ENCODE assay signal across 21 cellular contexts in the genomic region with DNA sequence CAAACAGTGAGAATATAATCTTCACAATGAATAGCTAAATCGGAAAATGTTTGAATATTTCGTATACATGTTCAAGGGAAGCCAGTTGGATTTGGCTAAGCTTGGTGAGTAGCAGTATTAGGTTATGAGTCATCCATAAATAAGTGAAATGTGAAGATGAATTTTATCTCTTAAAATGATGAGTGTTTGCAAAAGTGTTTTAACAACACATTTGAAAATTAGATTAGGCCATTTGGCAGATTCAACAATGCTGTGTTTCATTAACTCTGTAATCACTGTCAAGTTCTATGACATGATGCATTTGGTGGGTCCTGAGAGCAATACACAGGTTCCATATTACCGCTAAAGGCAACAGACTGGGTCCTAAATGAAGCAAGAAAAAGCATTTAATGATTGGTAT.
DNase-seq lines count a peak whose midpoint lies in the region; FAIRE-seq and TF ChIP-seq lines count a peak whose summit lies in the region.
"Had no signal": no experiment of that assay in that cellular context is flagged by ENCODE, and none has a peak within 500 bp of the region (broad histone marks: within the 10 kb centered on the region; RNA-seq: fewer than 3 reads in every experiment).

No MANE protein-coding gene starts in this region.

- H3K4me2 ChIP-seq in keratinocyte (ENCODE audit: control insufficient read depth, extremely low read depth, insufficient read depth, low read depth, low read length) = no peak overlapping the region
- H3K4me2 ChIP-seq: BLaER1, GM23338, KMS-11, PC-9 had no signal

- no peaks in the 10 kb centered on the region for H3K9me1 ChIP-seq in keratinocyte (ENCODE audit: control insufficient read depth, extremely low read depth, insufficient read depth, low read length)

- no peaks in the 10 kb centered on the region for H3K79me2 ChIP-seq in keratinocyte (ENCODE audit: control insufficient read depth, insufficient read depth, low read length)

- H3K4me1 ChIP-seq in keratinocyte (ENCODE audit: control insufficient read depth, extremely low read depth, insufficient read depth, low read length) = no peaks in the 10 kb centered on the region
- H3K4me1 ChIP-seq: BLaER1, Caco-2 had no signal

- TF ChIP-seq CTCF in D721Med (IDR thresholded peaks at IDR 0.05; ENCODE audit: insufficient read depth, missing control alignments) = no peak
- TF ChIP-seq CTCF in keratinocyte (optimal IDR thresholded peaks at IDR 0.05 in 1 of 3, IDR thresholded peaks at IDR 0.05 in 1 of 3, conservative IDR thresholded peaks at IDR 0.05 in 1 of 3; ENCODE audit: extremely low read depth in 1 of 3, insufficient read depth in 2 of 3, low read length in 3 of 3) = no peak

- H3K9ac ChIP-seq in keratinocyte (ENCODE audit: control insufficient read depth, extremely low read depth, insufficient read depth, low read length) = no peak overlapping the region
- H3K9ac ChIP-seq: BLaER1, KMS-11 had no signal

- no peaks in the 10 kb centered on the region for H3K27me3 ChIP-seq in keratinocyte (ENCODE audit: control insufficient read depth, extremely low read depth, insufficient read depth, low read length)

- dilution Hi-C loops in keratinocyte (cut with MboI; ENCODE audit: extremely low pct_ligation_motif_present, low sequenced_read_pairs) = no loop called here

- no peak overlapping the region for H3K27ac ChIP-seq in keratinocyte (ENCODE audit: control insufficient read depth, insufficient read depth, low read length)
- H3K27ac ChIP-seq: BLaER1, HL-60, KMS-11, PC-9 had no signal

- no peak overlapping the region for H3K4me3 ChIP-seq in keratinocyte (ENCODE audit: control insufficient read depth in 2 of 3, extremely low read depth in 1 of 3, insufficient read depth in 2 of 3, low read depth in 1 of 3, low read length in 3 of 3)
- H3K4me3 ChIP-seq: BLaER1, GM23338, PC-9 had no signal

- in situ Hi-C loops in G401 (cut with HindIII; ENCODE audit: low sequenced_read_pairs) = no loop called here

- H2AFZ ChIP-seq in keratinocyte (ENCODE audit: control insufficient read depth, low read length) = no peak overlapping the region
- H2AFZ ChIP-seq: GM23338, PC-9 had no signal

- H3K36me3 ChIP-seq in keratinocyte (ENCODE audit: control insufficient read depth in 2 of 2, extremely low read depth in 1 of 2, insufficient read depth in 2 of 2, low read length in 2 of 2) = no peaks in the 10 kb centered on the region
- H3K36me3 ChIP-seq: BLaER1 had no signal

- FAIRE-seq in D721Med (lab: Jason Lieb, UNC) (peak; percentile 80), keratinocyte (lab: Jason Lieb, UNC) (peak; percentile 32)

- DNase-seq in A172 (ENCODE audit: low spot score) (peak; percentile 12), D721Med (ENCODE audit: insufficient read length, low spot score) (no peak), NCI-H226 (peak; percentile 24), keratinocyte (ENCODE audit: low read depth, low spot score) (no peak), NCI-H146 (lab: John Stamatoyannopoulos, UW) (no peak), G401 (ENCODE audit: low spot score) (no peak), DMS53 treated with DMSO at 0.1 percent for 48 hours (lab: John Stamatoyannopoulos, UW; ENCODE audit: unreplicated experiment) (no peak)
- DNase-seq: Caco-2; CD4-positive, alpha-beta T cell; GF-D8; NCI-H1105 treated with DMSO at 0.1 percent for 48 hours; NCI-H187; NCI-H2107; NCI-H69; PC-9; RPMI8226; SHP77 had no signal

- no peaks in the 10 kb centered on the region for H4K20me1 ChIP-seq in keratinocyte (ENCODE audit: control insufficient read depth, extremely low read depth, insufficient read depth, low read length)
- H4K20me1 ChIP-seq: BLaER1 had no signal

- H3K9me3 ChIP-seq in keratinocyte (ENCODE audit: control insufficient read depth, low read depth, low read length) = no peaks in the 10 kb centered on the region
- H3K9me3 ChIP-seq: BLaER1, Caco-2 had no signal

Comparison
In these comparisons a context has a peak if more than half of its experiments do, and no peak if none do; other contexts are left out.
1. DNase-seq: peak in A172 (single experiment) and NCI-H226 (single experiment); none in D721Med (single experiment), keratinocyte (single experiment), NCI-H146 (single experiment), G401 (single experiment) and DMS53 treated with DMSO at 0.1 percent for 48 hours (single experiment).